ENCODE assay signal across 22 cellular contexts in the genomic region with DNA sequence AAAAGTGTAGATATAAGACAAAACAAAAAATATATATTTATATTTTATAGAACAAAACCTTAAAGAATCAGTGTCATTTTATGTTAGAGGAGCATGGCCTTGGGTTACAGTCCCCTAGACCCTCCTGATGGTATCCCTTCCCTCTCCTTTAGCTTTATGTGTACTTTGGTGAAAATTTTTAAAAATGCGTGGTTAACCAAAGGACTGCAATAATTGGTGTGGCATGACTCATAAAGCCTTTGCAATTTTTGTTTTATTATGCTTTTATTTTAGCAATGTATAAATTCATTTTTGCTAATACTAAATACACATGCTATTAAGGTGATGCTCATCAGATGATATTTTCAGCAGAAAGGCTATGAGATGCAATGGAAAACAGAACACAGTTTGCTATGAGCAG.
"Had no signal": no experiment of that assay in that cellular context is flagged by ENCODE, and none has a peak within 500 bp of the region (broad histone marks: within the 10 kb centered on the region; RNA-seq: fewer than 3 reads in every experiment).

No MANE protein-coding gene starts in this region.

- H3K36me3 Mint-ChIP-seq: activated naive CD4-positive, alpha-beta T cell treated with anti-CD3 and anti-CD28 coated beads, Interleukin-2, amount 50 U/mL, for 72 hours; WTC11 had no signal

- H3K27me3 Mint-ChIP-seq: activated CD4-positive, alpha-beta T cell treated with anti-CD3 and anti-CD28 coated beads for 36 hours; stimulated activated naive CD8-positive, alpha-beta T cell treated with anti-CD3 and anti-CD28 coated beads, Interleukin-15, amount 100 ng/mL, for 72 hours had no signal

- H3K27ac ChIP-seq: brain microvascular endothelial cell, colonic mucosa, gastrocnemius medialis, left lung, suprapubic skin, transverse colon, vagina had no signal

- H3K36me3 ChIP-seq: brain microvascular endothelial cell, colonic mucosa, gastrocnemius medialis, left lung, suprapubic skin, transverse colon, vagina had no signal

- H3K4me1 Mint-ChIP-seq: activated CD4-positive, alpha-beta T cell treated with anti-CD3 and anti-CD28 coated beads for 36 hours; endodermal cell; stimulated activated naive CD8-positive, alpha-beta T cell treated with anti-CD3 and anti-CD28 coated beads, Interleukin-15, amount 100 ng/mL, for 72 hours had no signal

- H3K9me3 Mint-ChIP-seq: activated T-helper 1 cell treated with anti-CD3 and anti-CD28 coated beads, Interleukin-12 subunit alpha, Interleukin-12 subunit beta, Interleukin-2, Interleukin-4 antibody, amounts not matched to agents 30 ng/mL and 10 ng/mL and 1 ng/mL, durations not matched to agents 14 hours and 24 hours and 36 hours; endodermal cell; nephron progenitor cell; WTC11 had no signal

- ATAC-seq: activated CD4-positive, alpha-beta T cell treated with anti-CD3 and anti-CD28 coated beads for 36 hours; activated naive CD4-positive, alpha-beta T cell treated with anti-CD3 and anti-CD28 coated beads, Interleukin-2, amount 50 U/mL, for 72 hours; gastrocnemius medialis; left lung; stimulated activated naive CD8-positive, alpha-beta T cell treated with anti-CD3 and anti-CD28 coated beads, Interleukin-15, amount 100 ng/mL, for 72 hours; WTC11 had no signal

- H3K4me1 ChIP-seq: colonic mucosa, gastrocnemius medialis, left lung, suprapubic skin, transverse colon, vagina had no signal

- H3K9me3 ChIP-seq: colonic mucosa, gastrocnemius medialis, suprapubic skin, transverse colon, vagina had no signal

- H3K27ac Mint-ChIP-seq: activated CD4-positive, alpha-beta T cell treated with anti-CD3 and anti-CD28 coated beads for 36 hours; activated naive CD4-positive, alpha-beta T cell treated with anti-CD3 and anti-CD28 coated beads, Interleukin-2, amount 50 U/mL, for 72 hours; activated T-helper 1 cell treated with anti-CD3 and anti-CD28 coated beads, Interleukin-12 subunit alpha, Interleukin-12 subunit beta, Interleukin-2, Interleukin-4 antibody, amounts not matched to agents 30 ng/mL and 10 ng/mL and 1 ng/mL, durations not matched to agents 14 hours and 24 hours and 36 hours; endodermal cell; nephron progenitor cell; stimulated activated naive CD8-positive, alpha-beta T cell treated with anti-CD3 and anti-CD28 coated beads, Interleukin-15, amount 100 ng/mL, for 72 hours; WTC11 had no signal

- H3K4me3 ChIP-seq: colonic mucosa, gastrocnemius medialis, left lung, suprapubic skin, transverse colon, vagina had no signal

- H3K4me3 Mint-ChIP-seq: activated CD4-positive, alpha-beta T cell treated with anti-CD3 and anti-CD28 coated beads for 36 hours; activated T-helper 1 cell treated with anti-CD3 and anti-CD28 coated beads, Interleukin-12 subunit alpha, Interleukin-12 subunit beta, Interleukin-2, Interleukin-4 antibody, amounts not matched to agents 30 ng/mL and 10 ng/mL and 1 ng/mL, durations not matched to agents 14 hours and 24 hours and 36 hours; endodermal cell; nephron progenitor cell; stimulated activated naive CD8-positive, alpha-beta T cell treated with anti-CD3 and anti-CD28 coated beads, Interleukin-15, amount 100 ng/mL, for 72 hours; WTC11 had no signal

- H3K27me3 ChIP-seq: brain microvascular endothelial cell, colonic mucosa, gastrocnemius medialis, left lung, suprapubic skin, transverse colon, vagina had no signal

- DNase-seq: activated CD4-positive, alpha-beta T cell treated with anti-CD3 and anti-CD28 coated beads for 36 hours; activated CD4-positive, alpha-beta T cell treated with anti-CD3 and anti-CD28 coated beads, Interleukin-2, amount 50 U/mL, for 48 hours; activated gamma-delta T cell treated with Interleukin-2 at 50 U/mL for 16 hours; activated T-cell treated with anti-CD3 and anti-CD28 coated beads for 4 hours; amniotic stem cell; brain microvascular endothelial cell; central memory CD4-positive, alpha-beta T cell; colonic mucosa; endodermal cell; gastrocnemius medialis; head of caudate nucleus; kidney; left lung; nephron progenitor cell; occipital lobe; stimulated activated naive CD8-positive, alpha-beta T cell treated with anti-CD3 and anti-CD28 coated beads, Interleukin-15, amount 100 ng/mL, for 72 hours; transverse colon had no signal
